In the genomic region with DNA sequence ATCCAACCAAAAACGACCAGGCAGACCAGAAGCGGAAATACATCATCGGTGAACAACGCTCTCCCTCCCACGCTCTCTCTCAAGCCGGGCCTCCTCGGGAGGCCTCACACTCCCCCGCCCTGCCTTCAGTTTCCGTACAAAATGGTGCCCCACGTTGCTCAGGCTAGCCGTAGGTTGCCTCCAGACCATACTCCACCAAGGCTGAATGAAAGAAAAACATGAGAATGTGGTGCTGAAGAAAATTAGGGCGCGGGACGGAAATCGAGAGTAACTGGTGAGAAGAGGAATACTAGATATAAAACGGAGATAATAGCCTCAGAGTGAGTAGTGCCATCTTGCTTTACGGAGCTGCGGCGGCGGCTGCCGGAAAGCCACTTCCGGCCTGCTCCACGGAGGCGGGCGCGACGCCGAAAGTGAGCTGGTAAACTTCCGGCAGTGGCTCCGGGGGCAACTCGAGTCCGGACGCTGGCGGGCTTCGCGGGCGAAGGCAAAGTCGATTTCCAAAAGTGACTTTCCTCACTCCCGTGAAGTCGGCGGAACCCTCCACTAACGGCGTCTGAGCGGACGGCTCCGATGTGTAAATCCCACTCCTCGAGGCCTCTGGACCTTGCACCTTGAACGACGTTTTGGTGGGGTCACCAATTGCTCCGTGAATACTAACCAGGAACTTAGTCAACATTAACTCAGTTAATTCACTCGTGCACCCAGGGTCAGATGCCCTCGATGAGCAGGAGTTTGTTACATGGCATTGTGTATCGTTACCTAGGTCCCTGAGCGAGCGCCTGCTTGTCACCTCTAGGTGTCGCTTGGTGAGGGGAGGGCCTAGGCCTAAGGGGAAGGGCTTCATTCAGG, we compare ENCODE assay signal across 8 cellular contexts. TPM values are rescaled to one million over a fixed set of nuclear protein-coding genes. Genes with fewer than 3 reads are reported as not detected.
DNase-seq lines count a peak whose midpoint lies in the region; ATAC-seq and TF ChIP-seq lines count a peak whose summit lies in the region.

A gene (minus strand): TSS at position 7 of the 852 bp plus-strand sequence. CDS start 980 bp downstream, outside the sequence.

- intact Hi-C loops in PC-9 (cut with micrococcal nuclease; ENCODE audit: unreplicated experiment) = loop anchor here (1.0 kb wide), 4 partner anchors 12 to 80 kb away; a partner anchor contains a TSS

- H3K4me3 ChIP-seq in PC-9 (peak within 1 kb of the TSS; percentile 75), muscle layer of colon (ENCODE audit: low read depth in 1 of 2, low read length in 2 of 2) (peak within 1 kb of the TSS; percentile 92 to 97)

- peak within 1 kb of the TSS; percentile 93 for H3K4me2 ChIP-seq in PC-9

- peak; percentile 94 for TF ChIP-seq POLR2A in erythroblast (IDR thresholded peaks at IDR 0.05; ENCODE audit: low read length)

- POLR2A ChIA-PET in PC-9 (lab: Charles Lee; ENCODE audit: unreplicated experiment) = interaction anchor here (0.6 to 1.5 kb wide), 7 partner anchors 11 to 1814 kb away, joined by 3 to 53 read pairs (median 7); a partner anchor contains a TSS

- peak within 1 kb of the TSS; percentile 95 for H2AFZ ChIP-seq in PC-9

- H3K4me1 ChIP-seq in PC-9 (replicated peaks; ENCODE audit: insufficient read depth) (peaks cover 33% of the 10 kb centered on the region), muscle layer of colon (ENCODE audit: insufficient read depth, low read length) (peaks cover 51% of the 10 kb centered on the region)

- peaks cover 16% of the 10 kb centered on the region for H3F3A ChIP-seq in PC-9 (ENCODE audit: insufficient read depth, low read depth)

- peak; percentile 91 for ATAC-seq in GM21717 (IDR thresholded peaks at IDR 0.05; ENCODE audit: unreplicated experiment)

- in situ Hi-C loops in KBM-7 (cut with MboI; ENCODE audit: low pct_unique_long_range_greater_than_20kb, low sequenced_read_pairs) = no loop called here

- CTCF ChIA-PET in PC-9 (lab: Charles Lee) = interaction anchor here (0.5 to 0.9 kb wide), 2 partner anchors 12 to 81 kb away, joined by 6 to 14 read pairs; a partner anchor contains a TSS

- H3K9ac ChIP-seq in muscle layer of colon (ENCODE audit: low read length) = peak within 1 kb of the TSS; percentile 89

- DNase-seq in DMS53 treated with DMSO at 0.1 percent for 48 hours (lab: John Stamatoyannopoulos, UW; ENCODE audit: unreplicated experiment) (peak; percentile 91), KBM-7 (peak; percentile 97), PC-9 (peak; percentile 80 to 87), erythroblast (lab: John Stamatoyannopoulos, UW) (peak; percentile 97 to 98)
- DNase-seq in activated T-cell treated with anti-CD3 and anti-CD28 coated beads, Interleukin-2, amount 50 U/mL, for 1 hour = peak; percentile 85
- peak; percentile 77 for DNase-seq in stimulated activated CD8-positive, alpha-beta memory T cell treated with anti-CD3 and anti-CD28 coated beads, Interleukin-7, amount 100 ng/mL, for 24 hours (ENCODE audit: low read depth)

- H3K36me3 ChIP-seq in PC-9 (ENCODE audit: low read depth) (no peaks in the 10 kb centered on the region), muscle layer of colon (ENCODE audit: insufficient read depth, low read length) (peaks cover 12% of the 10 kb centered on the region)

- H4K20me1 ChIP-seq in PC-9 (ENCODE audit: insufficient read depth) = no peaks in the 10 kb centered on the region; the same call in 1 of the 2 replicates

- no TSS peak for BruUV-seq in PC-9 (replicated peaks; lab: Mats Ljungman, UMichigan)

- H3K27ac ChIP-seq in PC-9 (peak within 1 kb of the TSS; percentile 82), muscle layer of colon (ENCODE audit: low read depth, low read length) (peak within 1 kb of the TSS; percentile 87)

- H3K79me2 ChIP-seq in PC-9 (ENCODE audit: low read depth) = peaks cover 22% of the 10 kb centered on the region

- H3K27me3 ChIP-seq in PC-9 (ENCODE audit: insufficient read depth, low read depth) = no peaks in the 10 kb centered on the region
- no peaks in the 10 kb centered on the region for H3K27me3 ChIP-seq in muscle layer of colon (ENCODE audit: control insufficient read depth in 1 of 2, insufficient read depth in 2 of 2, low read length in 2 of 2)

- peak; percentile 69 for TF ChIP-seq CTCF in PC-9 (conservative IDR thresholded peaks at IDR 0.05)

- H3K9me2 ChIP-seq in PC-9 (ENCODE audit: insufficient read depth) = no peaks in the 10 kb centered on the region

- no peaks in the 10 kb centered on the region for H3K9me3 ChIP-seq in PC-9 (ENCODE audit: insufficient read depth, low read depth)
- no peaks in the 10 kb centered on the region for H3K9me3 ChIP-seq in muscle layer of colon (ENCODE audit: low read length)

RNA-seq across cellular contexts. Expression of the gene that starts here (rescaled TPM):
- 24.6 and 25.6 TPM in 2 replicates for total RNA-seq in PC-9 (2021)

Comparison
In these comparisons a context has a peak if more than half of its experiments do, and no peak if none do; other contexts are left out.
1. Peak in every context shown above with its lines: DNase-seq, ATAC-seq, H3K4me3 ChIP-seq and H3K27ac ChIP-seq.